23 cellular contexts compared by ENCODE assay signal in the genomic region with DNA sequence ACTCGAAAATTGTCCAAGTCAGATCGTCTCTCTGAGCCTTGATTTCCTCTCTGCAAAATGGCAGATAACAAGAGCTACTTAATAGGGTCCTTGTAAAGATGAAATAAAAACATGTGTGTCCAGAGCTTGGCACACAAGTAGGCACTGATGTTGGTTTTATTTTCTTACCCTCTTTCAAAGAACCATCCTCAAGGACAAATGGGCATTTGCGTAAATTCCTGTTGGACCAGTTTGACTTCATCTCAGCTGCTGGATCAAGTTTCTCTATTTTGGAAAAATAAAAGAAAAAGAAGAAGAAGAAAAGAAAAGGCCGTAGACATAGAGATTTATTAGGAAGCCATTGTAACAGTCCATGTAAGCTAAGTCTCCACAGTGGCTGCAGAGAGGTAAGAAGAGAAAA. TPM values are rescaled to one million over a fixed set of nuclear protein-coding genes. Genes with fewer than 3 reads are reported as not detected.
"Had no signal": no experiment of that assay in that cellular context is flagged by ENCODE, and none has a peak within 500 bp of the region (broad histone marks: within the 10 kb centered on the region; RNA-seq: fewer than 3 reads in every experiment).

No MANE protein-coding gene starts in this region.

- ATAC-seq: activated T-helper 17 cell treated with anti-CD3 and anti-CD28 coated beads, Interleukin-2, amount 50 U/mL, for 72 hours; left lobe of liver; lower lobe of right lung; mucosa of descending colon; stimulated activated naive B cell treated with anti-CD40 and anti-IgM and Interleukin-4, amounts not matched to agents 10 μg/mL and 1 μg/mL and 100 μg/mL, for 72 hours had no signal

- H3K36me3 Mint-ChIP-seq: activated naive CD8-positive, alpha-beta T cell; stimulated activated naive B cell treated with anti-CD40 and anti-IgM and Interleukin-4, amounts not matched to agents 10 μg/mL and 1 μg/mL and 100 μg/mL, for 72 hours; type B pancreatic cell had no signal

- H3K27ac Mint-ChIP-seq: activated naive CD8-positive, alpha-beta T cell; activated T-cell treated with anti-CD3 and anti-CD28 coated beads, Interleukin-2, amount 50 U/mL, for 24 hours; activated T-helper 17 cell treated with anti-CD3 and anti-CD28 coated beads, Interleukin-2, amount 50 U/mL, for 72 hours; nephron progenitor cell; stimulated activated naive B cell treated with anti-CD40 and anti-IgM and Interleukin-4, amounts not matched to agents 10 μg/mL and 1 μg/mL and 100 μg/mL, for 72 hours; type B pancreatic cell had no signal

- H3K4me3 ChIP-seq: adrenal gland, ascending aorta, lower lobe of right lung, mucosa of descending colon, testis, vagina had no signal

- H3K27me3 Mint-ChIP-seq: activated naive CD8-positive, alpha-beta T cell had no signal

- H3K9me3 Mint-ChIP-seq: activated T-cell treated with anti-CD3 and anti-CD28 coated beads, Interleukin-2, amount 50 U/mL, for 24 hours; activated T-helper 17 cell treated with anti-CD3 and anti-CD28 coated beads, Interleukin-2, amount 50 U/mL, for 72 hours had no signal

- H3K9me3 ChIP-seq: adrenal gland, ascending aorta, lower lobe of right lung, mucosa of descending colon, testis, vagina had no signal

- H3K36me3 ChIP-seq: adrenal gland, ascending aorta, lower lobe of right lung, vagina had no signal

- DNase-seq: activated CD8-positive, alpha-beta memory T cell treated with anti-CD3 and anti-CD28 coated beads for 24 hours; activated CD8-positive, alpha-beta memory T cell treated with anti-CD3 and anti-CD28 coated beads, Interleukin-2, amount 50 U/mL, for 4 hours; activated T-cell treated with anti-CD3 and anti-CD28 coated beads, Interleukin-2, amount 50 U/mL, for 24 hours; adrenal gland; central memory CD4-positive, alpha-beta T cell; dermis blood vessel endothelial cell; effector CD8-positive, alpha-beta T cell; lower lobe of right lung; mesendoderm; mucosa of descending colon; nephron progenitor cell; retina; stimulated activated CD4-positive, alpha-beta T cell treated with anti-CD3 and anti-CD28 coated beads, Interleukin-2, amount 100 ng/mL, for 48 hours; stimulated activated CD8-positive, alpha-beta memory T cell treated with anti-CD3 and anti-CD28 coated beads, Interleukin-4, amount 100 ng/mL, for 48 hours; stimulated activated naive B cell treated with anti-CD40 and anti-IgM and Interleukin-4, amounts not matched to agents 10 μg/mL and 1 μg/mL and 100 μg/mL, for 72 hours; testis had no signal

- H3K4me3 Mint-ChIP-seq: activated naive CD8-positive, alpha-beta T cell; activated T-cell treated with anti-CD3 and anti-CD28 coated beads, Interleukin-2, amount 50 U/mL, for 24 hours; activated T-helper 17 cell treated with anti-CD3 and anti-CD28 coated beads, Interleukin-2, amount 50 U/mL, for 72 hours; stimulated activated naive B cell treated with anti-CD40 and anti-IgM and Interleukin-4, amounts not matched to agents 10 μg/mL and 1 μg/mL and 100 μg/mL, for 72 hours; type B pancreatic cell had no signal

- H3K27ac ChIP-seq: adrenal gland, ascending aorta, foreskin keratinocyte, lower lobe of right lung, testis, vagina had no signal

- H3K27me3 ChIP-seq: adrenal gland, ascending aorta, foreskin keratinocyte, testis, vagina had no signal

RNA-seq across cellular contexts. Expression of a gene that starts 47.2 kb away (rescaled TPM):
- total RNA-seq: ascending aorta, dermis blood vessel endothelial cell, left lobe of liver, vagina had no signal
